ENCODE assay signal across 19 cellular contexts in genomic region chr12:71666259-71666658, GRCh38. TPM values are rescaled to one million over a fixed set of nuclear protein-coding genes. Genes with fewer than 3 reads are reported as not detected.
DNase-seq lines count a peak whose midpoint lies in the region; ATAC-seq lines count a peak whose summit lies in the region.
"Had no signal": no experiment of that assay in that cellular context is flagged by ENCODE, and none has a peak within 500 bp of the region (broad histone marks: within the 10 kb centered on the region; RNA-seq: fewer than 3 reads in every experiment).

No MANE protein-coding gene starts in this region.

- ATAC-seq in activated T-cell treated with anti-CD3 and anti-CD28 coated beads, Interleukin-2, amount 50 U/mL, for 72 hours (replicated peaks in 1 of 2), result no peak
- ATAC-seq in naive B cell (ENCODE audit: low read depth in 2 of 2) (no peak), GM21423 (IDR thresholded peaks at IDR 0.05; ENCODE audit: unreplicated experiment) (no peak)
- ATAC-seq: right cardiac atrium had no signal

- H3K4me1 Mint-ChIP-seq in activated T-cell treated with anti-CD3 and anti-CD28 coated beads, Interleukin-2, amount 50 U/mL, for 72 hours (ENCODE audit: low read depth), result peaks cover 40% of the 10 kb centered on the region
- H3K4me1 Mint-ChIP-seq in activated T-helper 2 cell treated with anti-CD3 and anti-CD28 coated beads, Interferon-gamma antibody, Interleukin-2, Interleukin-4, amounts not matched to agents 10 μg/mL and 5 μg/mL and 100 μg/mL, durations not matched to agents 14 hours and 24 hours and 36 hours (ENCODE audit: low read depth), result peaks cover 28% of the 10 kb centered on the region
- H3K4me1 Mint-ChIP-seq in naive B cell, result peaks cover 38 to 45% (median 43%) of the 10 kb centered on the region in 3 donors

- no peaks in the 10 kb centered on the region for H3K27me3 Mint-ChIP-seq in activated T-cell treated with anti-CD3 and anti-CD28 coated beads, Interleukin-2, amount 50 U/mL, for 72 hours (ENCODE audit: low read depth)
- H3K27me3 Mint-ChIP-seq in activated T-helper 2 cell treated with anti-CD3 and anti-CD28 coated beads, Interferon-gamma antibody, Interleukin-2, Interleukin-4, amounts not matched to agents 10 μg/mL and 5 μg/mL and 100 μg/mL, durations not matched to agents 14 hours and 24 hours and 36 hours (ENCODE audit: low read depth), result no peaks in the 10 kb centered on the region
- no peaks in the 10 kb centered on the region for H3K27me3 Mint-ChIP-seq in naive B cell

- no peaks in the 10 kb centered on the region for H3K36me3 ChIP-seq in HUES64 (ENCODE audit: insufficient read depth, low read length)
- H3K36me3 ChIP-seq: ascending aorta, thyroid gland, WERI-Rb-1 had no signal

- no peak for DNase-seq in activated T-cell treated with anti-CD3 and anti-CD28 coated beads, Interleukin-2, amount 50 U/mL, for 72 hours
- DNase-seq in activated T-cell treated with anti-CD3 and anti-CD28 coated beads, Interleukin-2, amount 50 U/mL, for 1 hour, result no peak
- no peak for DNase-seq in activated T-helper 2 cell treated with anti-CD3 and anti-CD28 coated beads, Interferon-gamma antibody, Interleukin-2, Interleukin-4, amounts not matched to agents 10 μg/mL and 5 μg/mL and 100 μg/mL, durations not matched to agents 14 hours and 24 hours and 36 hours (ENCODE audit: low spot score)
- no peak for DNase-seq in naive B cell
- no peak for DNase-seq in HuH-7 (ENCODE audit: low spot score)
- no peak for DNase-seq in NCI-H187 treated with DMSO at 0.1 percent for 48 hours (lab: John Stamatoyannopoulos, UW)
- DNase-seq: activated CD8-positive, alpha-beta memory T cell treated with anti-CD3 and anti-CD28 coated beads for 24 hours; activated effector memory CD4-positive, alpha-beta T cell treated with anti-CD3 and anti-CD28 coated beads, Interleukin-2, amount 50 U/mL, for 16 hours; DMS53; NCI-H1048; NCI-H2029 treated with DMSO at 0.1 percent for 48 hours; right cardiac atrium; SHP77; thyroid gland; WERI-Rb-1 had no signal

- peaks cover 10 to 24% of the 10 kb centered on the region in 2 donors for H3K36me3 Mint-ChIP-seq in activated T-cell treated with anti-CD3 and anti-CD28 coated beads, Interleukin-2, amount 50 U/mL, for 72 hours (ENCODE audit: insufficient read depth in 2 of 2)
- H3K36me3 Mint-ChIP-seq in activated T-helper 2 cell treated with anti-CD3 and anti-CD28 coated beads, Interferon-gamma antibody, Interleukin-2, Interleukin-4, amounts not matched to agents 10 μg/mL and 5 μg/mL and 100 μg/mL, durations not matched to agents 14 hours and 24 hours and 36 hours (ENCODE audit: low read depth), result peaks cover 34% of the 10 kb centered on the region
- H3K36me3 Mint-ChIP-seq in naive B cell, result peaks cover 6 to 9% of the 10 kb centered on the region in 2 donors

- H3K4me3 Mint-ChIP-seq in activated T-cell treated with anti-CD3 and anti-CD28 coated beads, Interleukin-2, amount 50 U/mL, for 72 hours, result peak overlapping the region in 1 of 2 donors; percentile 95
- peak overlapping the region; percentile 100 for H3K4me3 Mint-ChIP-seq in activated T-helper 2 cell treated with anti-CD3 and anti-CD28 coated beads, Interferon-gamma antibody, Interleukin-2, Interleukin-4, amounts not matched to agents 10 μg/mL and 5 μg/mL and 100 μg/mL, durations not matched to agents 14 hours and 24 hours and 36 hours (ENCODE audit: low read depth)
- H3K4me3 Mint-ChIP-seq in naive B cell, result peak overlapping the region in 3 of 8 donors; percentile 12 to 99 (median 66)
- H3K4me3 Mint-ChIP-seq: CD14-positive monocyte had no signal

- peaks cover 16% of the 10 kb centered on the region for H3K4me1 ChIP-seq in HUES64 (ENCODE audit: insufficient read depth, low read length)

- peak overlapping the region; percentile 99 for H3K27ac Mint-ChIP-seq in activated T-cell treated with anti-CD3 and anti-CD28 coated beads, Interleukin-2, amount 50 U/mL, for 72 hours
- H3K27ac Mint-ChIP-seq in activated T-helper 2 cell treated with anti-CD3 and anti-CD28 coated beads, Interferon-gamma antibody, Interleukin-2, Interleukin-4, amounts not matched to agents 10 μg/mL and 5 μg/mL and 100 μg/mL, durations not matched to agents 14 hours and 24 hours and 36 hours, result no peak overlapping the region
- peak overlapping the region in 4 of 6 donors; percentile 70 to 99 (median 88) for H3K27ac Mint-ChIP-seq in naive B cell

- H3K9me3 ChIP-seq in HUES64 (ENCODE audit: insufficient read depth, low read depth, low read length), result no peaks in the 10 kb centered on the region
- H3K9me3 ChIP-seq: ascending aorta, thyroid gland had no signal

- H3K4me3 ChIP-seq in HUES64 (ENCODE audit: low read length), result 0 out of 2 replicates have a peak overlapping the region, but pooled peaks have one; percentile 83
- H3K4me3 ChIP-seq: ascending aorta, thyroid gland had no signal

- peaks cover 0 to 4% of the 10 kb centered on the region in 2 donors for H3K9me3 Mint-ChIP-seq in activated T-cell treated with anti-CD3 and anti-CD28 coated beads, Interleukin-2, amount 50 U/mL, for 72 hours
- H3K9me3 Mint-ChIP-seq in activated T-helper 2 cell treated with anti-CD3 and anti-CD28 coated beads, Interferon-gamma antibody, Interleukin-2, Interleukin-4, amounts not matched to agents 10 μg/mL and 5 μg/mL and 100 μg/mL, durations not matched to agents 14 hours and 24 hours and 36 hours, result no peaks in the 10 kb centered on the region
- H3K9me3 Mint-ChIP-seq in naive B cell, result no peaks in the 10 kb centered on the region

- intact Hi-C loops in activated T-helper 2 cell treated with anti-CD3 and anti-CD28 coated beads, Interferon-gamma antibody, Interleukin-2, Interleukin-4, amounts not matched to agents 10 μg/mL and 5 μg/mL and 100 μg/mL, durations not matched to agents 14 hours and 24 hours and 36 hours (cut with micrococcal nuclease), result no loop called here

- H3K9ac ChIP-seq in HUES64 (ENCODE audit: low read depth, low read length), result no peak overlapping the region

- no peaks in the 10 kb centered on the region for H3K27me3 ChIP-seq in HUES64 (ENCODE audit: insufficient read depth, low read length)
- H3K27me3 ChIP-seq: ascending aorta, thyroid gland had no signal

- WGBS in HUES64, result 96% methylated on average over 5 of the region's 5 CpGs

- H3K27ac ChIP-seq in HUES64 (ENCODE audit: low read depth, low read length), result no peak overlapping the region
- H3K27ac ChIP-seq: ascending aorta, thyroid gland, WERI-Rb-1 had no signal

RNA-seq across cellular contexts. Expression of gene THAP2, which starts 2.2 kb away (rescaled TPM):
- 10 to 100 TPM; 13.8 to 15.1 TPM for total RNA-seq in activated T-cell treated with anti-CD3 and anti-CD28 coated beads, Interleukin-2, amount 50 U/mL, for 72 hours
- 5.0 TPM for polyA plus RNA-seq in HUES64 (2013, experiment 1 of 2)
- 7.8 TPM for polyA plus RNA-seq in HUES64 (2013, experiment 2 of 2)
- 9.0 and 12.1 TPM in 2 replicates for total RNA-seq in activated T-helper 2 cell treated with anti-CD3 and anti-CD28 coated beads, Interferon-gamma antibody, Interleukin-2, Interleukin-4, amounts not matched to agents 10 μg/mL and 5 μg/mL and 100 μg/mL, durations not matched to agents 14 hours and 24 hours and 36 hours
- 10 to 100 TPM in 5 of 6 donors, 1 to 10 TPM in 1; 6.0 to 17.7 (median 12.2) TPM for polyA plus RNA-seq in naive B cell (ENCODE audit: low read depth in 6 of 6)

RNA-seq across cellular contexts. Expression of gene ZFC3H1, which starts 2.6 kb away (rescaled TPM):
- 10 to 100 TPM; 87.7 to 98.7 TPM for total RNA-seq in activated T-cell treated with anti-CD3 and anti-CD28 coated beads, Interleukin-2, amount 50 U/mL, for 72 hours
- polyA plus RNA-seq in HUES64 (2013, experiment 1 of 2), result 11.0 TPM
- polyA plus RNA-seq in HUES64 (2013, experiment 2 of 2), result 13.0 TPM
- total RNA-seq in activated T-helper 2 cell treated with anti-CD3 and anti-CD28 coated beads, Interferon-gamma antibody, Interleukin-2, Interleukin-4, amounts not matched to agents 10 μg/mL and 5 μg/mL and 100 μg/mL, durations not matched to agents 14 hours and 24 hours and 36 hours, result 70.4 and 72.5 TPM in 2 replicates
- 10 to 100 TPM; 22.9 to 46.9 (median 38.3) TPM for polyA plus RNA-seq in naive B cell (ENCODE audit: low read depth in 6 of 6)

RNA-seq across cellular contexts. Expression of gene TMEM19, which starts 19.6 kb away (rescaled TPM):
- total RNA-seq in activated T-cell treated with anti-CD3 and anti-CD28 coated beads, Interleukin-2, amount 50 U/mL, for 72 hours, result 10 to 100 TPM; 15.0 to 18.5 TPM
- 14.5 TPM for polyA plus RNA-seq in HUES64 (2013, experiment 1 of 2)
- 10.1 TPM for polyA plus RNA-seq in HUES64 (2013, experiment 2 of 2)
- 11.0 and 14.3 TPM in 2 replicates for total RNA-seq in activated T-helper 2 cell treated with anti-CD3 and anti-CD28 coated beads, Interferon-gamma antibody, Interleukin-2, Interleukin-4, amounts not matched to agents 10 μg/mL and 5 μg/mL and 100 μg/mL, durations not matched to agents 14 hours and 24 hours and 36 hours
- 100 to 1,000 TPM; 166 to 231 (median 193) TPM for polyA plus RNA-seq in naive B cell (ENCODE audit: low read depth in 6 of 6)
